1 cellular context compared by ENCODE assay signal in the genomic region with DNA sequence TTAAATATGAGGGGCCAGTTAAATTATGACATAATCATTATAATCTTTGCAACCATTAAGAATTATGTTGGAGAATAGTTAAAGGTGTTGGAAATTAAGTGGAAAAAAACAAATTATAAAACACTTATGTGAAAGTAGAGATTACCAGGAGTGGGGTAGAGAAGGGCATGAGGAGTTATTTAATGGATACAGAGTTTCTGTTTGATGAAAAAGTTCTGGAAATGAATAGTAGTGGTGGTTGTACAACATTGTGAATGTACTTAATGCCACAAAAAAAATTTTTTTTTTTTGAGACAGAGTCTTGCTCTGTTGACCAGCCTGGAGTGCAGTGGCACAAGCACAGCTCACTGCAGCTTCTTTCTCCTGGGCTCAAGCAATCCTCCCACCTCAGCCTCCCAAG.
A peak's percentile ranks its signal among the peaks of the same experiment; 100 is the strongest.
TF ChIP-seq lines count a peak whose summit lies in the region.

No MANE protein-coding gene starts in this region.

TF ChIP-seq in HepG2, 621 proteins besides CTCF, POLR2A, EP300 and RAD21:
- no peak for TF ChIP-seq ZNF274 (CRISPR knock-in tag; IDR thresholded peaks at IDR 0.05)
- peak; percentile 68 for TF ChIP-seq ATF7 (IDR thresholded peaks at IDR 0.05)
- no peak for TF ChIP-seq ATF7 (CRISPR knock-in tag; IDR thresholded peaks at IDR 0.05)
